In the genomic region with DNA sequence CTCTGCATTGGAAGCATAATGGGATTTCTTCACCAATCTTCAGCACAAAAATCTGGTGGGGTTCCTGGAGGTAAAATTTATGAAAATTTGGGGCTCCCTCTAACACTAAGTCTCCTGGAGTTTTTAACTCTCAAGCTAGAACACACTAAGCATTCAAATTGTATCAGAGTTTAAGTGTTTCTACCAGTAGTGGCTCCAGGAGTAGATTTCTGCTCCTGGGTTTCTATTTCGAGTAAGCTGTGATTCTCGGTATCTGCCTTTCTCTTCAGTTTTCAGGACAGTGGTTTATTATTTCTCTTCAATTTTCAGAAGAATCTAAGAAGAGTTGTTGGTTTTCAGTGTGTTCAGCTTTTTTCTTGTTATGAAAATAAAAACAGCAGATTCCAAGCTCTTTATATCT, we compare ENCODE assay signal across 14 cellular contexts.
DNase-seq lines count a peak whose midpoint lies in the region; ATAC-seq and TF ChIP-seq lines count a peak whose summit lies in the region.
"Had no signal": no experiment of that assay in that cellular context is flagged by ENCODE, and none has a peak within 500 bp of the region (broad histone marks: within the 10 kb centered on the region; RNA-seq: fewer than 3 reads in every experiment).

No MANE protein-coding gene starts in this region.

- POLR2A ChIA-PET in PC-9 (lab: Charles Lee; ENCODE audit: unreplicated experiment) = no interaction called here

- H4K20me1 ChIP-seq in DND-41 (ENCODE audit: insufficient read depth, low read length) (no peaks in the 10 kb centered on the region), KMS-11 (ENCODE audit: insufficient read depth) (no peaks in the 10 kb centered on the region), PC-9 (ENCODE audit: insufficient read depth) (no peaks in the 10 kb centered on the region), osteoblast (ENCODE audit: insufficient read depth, low read length) (no peaks in the 10 kb centered on the region)

- CTCF ChIA-PET in PC-9 (lab: Charles Lee) = no interaction called here

- H3K9ac ChIP-seq in DND-41 (ENCODE audit: low read depth, low read length) (no peak overlapping the region), KMS-11 (peak overlapping the region; percentile 25; the same call in 1 of the 2 replicates)
- H3K9ac ChIP-seq: GM23248 had no signal

- H3F3A ChIP-seq in PC-9 (ENCODE audit: insufficient read depth, low read depth) = no peaks in the 10 kb centered on the region

- H3K27ac ChIP-seq in DND-41 (ENCODE audit: low read length) (peak overlapping the region; percentile 50; the same call in 1 of the 2 replicates), KMS-11 (peak overlapping the region; percentile 66), PC-9 (no peak overlapping the region), osteoblast (ENCODE audit: low read depth, low read length) (no peak overlapping the region)
- H3K27ac ChIP-seq: A549, GM23248 had no signal

- H2AFZ ChIP-seq in DND-41 (ENCODE audit: low read depth, low read length) = peak overlapping the region; percentile 46
- peak overlapping the region; percentile 73 for H2AFZ ChIP-seq in KMS-11 (ENCODE audit: low read depth)
- 0 out of 2 replicates have a peak overlapping the region, but pooled peaks have one; percentile 52 for H2AFZ ChIP-seq in PC-9
- H2AFZ ChIP-seq in osteoblast (ENCODE audit: low read length) = peak overlapping the region; percentile 50
- H2AFZ ChIP-seq: GM23248 had no signal

- H3K4me3 ChIP-seq in DND-41 (ENCODE audit: low read depth in 1 of 2, low read length in 2 of 2) = no peak overlapping the region
- no peak overlapping the region for H3K4me3 ChIP-seq in KMS-11 (IDR thresholded peaks at IDR 0.05; ENCODE audit: insufficient read depth, low read depth, low read length)
- H3K4me3 ChIP-seq in PC-9 = no peak overlapping the region
- H3K4me3 ChIP-seq in osteoblast (ENCODE audit: insufficient read depth, low read length) = no peak overlapping the region
- H3K4me3 ChIP-seq: A549, GM23248, HAP-1, K562 had no signal

- peaks cover 15% of the 10 kb centered on the region for H3K4me1 ChIP-seq in DND-41 (ENCODE audit: insufficient read depth, low read length)
- peaks cover 51% of the 10 kb centered on the region for H3K4me1 ChIP-seq in KMS-11 (ENCODE audit: low read depth, poor library complexity, severe bottlenecking)
- no peaks in the 10 kb centered on the region for H3K4me1 ChIP-seq in PC-9 (replicated peaks; ENCODE audit: insufficient read depth)
- no peaks in the 10 kb centered on the region for H3K4me1 ChIP-seq in osteoblast (ENCODE audit: insufficient read depth, low read length)
- H3K4me1 ChIP-seq: A549, BE2C, HAP-1 had no signal

- no peak for TF ChIP-seq CTCF in DND-41 (IDR thresholded peaks at IDR 0.05; ENCODE audit: borderline replicate concordance, extremely low read depth, low read length, poor library complexity, severe bottlenecking)
- no peak for TF ChIP-seq CTCF in KMS-11 (conservative IDR thresholded peaks at IDR 0.05; ENCODE audit: low read depth, low read length)
- TF ChIP-seq CTCF in PC-9 (conservative IDR thresholded peaks at IDR 0.05) = no peak
- TF ChIP-seq CTCF in osteoblast (IDR thresholded peaks at IDR 0.05; ENCODE audit: extremely low read depth, low read depth, low read length) = no peak
- no peak for TF ChIP-seq CTCF in GM10266 (IDR thresholded peaks at IDR 0.05; ENCODE audit: control insufficient read depth, insufficient read depth, low read depth, missing control alignments)

- H3K9me3 ChIP-seq in DND-41 (ENCODE audit: insufficient read depth, low read length, severe bottlenecking) (no peaks in the 10 kb centered on the region), PC-9 (ENCODE audit: insufficient read depth, low read depth) (no peaks in the 10 kb centered on the region; the same call in 1 of the 2 replicates), osteoblast (ENCODE audit: low read depth, low read length) (no peaks in the 10 kb centered on the region)
- H3K9me3 ChIP-seq: A549, BE2C, HAP-1 had no signal

- DNase-seq in DND-41 (no peak), PC-9 (no peak), osteoblast (ENCODE audit: insufficient read length, low spot score, missing footprints) (no peak), NCI-H748 (lab: John Stamatoyannopoulos, UW; ENCODE audit: unreplicated experiment) (no peak), GM10266 (ENCODE audit: extremely low spot score) (no peak)
- DNase-seq: BE2C; CD8-positive, alpha-beta memory T cell; DMS53; GM23248 had no signal

- no peaks in the 10 kb centered on the region for H3K79me2 ChIP-seq in DND-41 (ENCODE audit: insufficient read depth, low read length)
- no peaks in the 10 kb centered on the region for H3K79me2 ChIP-seq in KMS-11 (ENCODE audit: insufficient read depth, low read depth)
- H3K79me2 ChIP-seq in PC-9 (ENCODE audit: low read depth) = no peaks in the 10 kb centered on the region
- H3K79me2 ChIP-seq in osteoblast (ENCODE audit: insufficient read depth, low read length) = no peaks in the 10 kb centered on the region

- H3K27me3 ChIP-seq in DND-41 (ENCODE audit: insufficient read depth, low read length, poor library complexity) (no peaks in the 10 kb centered on the region), KMS-11 (ENCODE audit: insufficient read depth, low read depth) (no peaks in the 10 kb centered on the region), PC-9 (ENCODE audit: insufficient read depth, low read depth) (no peaks in the 10 kb centered on the region), osteoblast (ENCODE audit: insufficient read depth, low read length) (no peaks in the 10 kb centered on the region)
- H3K27me3 ChIP-seq: BE2C had no signal

- H3K9me2 ChIP-seq in PC-9 (ENCODE audit: insufficient read depth) = no peaks in the 10 kb centered on the region

- no TSS peak for BruUV-seq in PC-9 (replicated peaks; lab: Mats Ljungman, UMichigan)

- H3K36me3 ChIP-seq in DND-41 (ENCODE audit: insufficient read depth, low read length) (no peaks in the 10 kb centered on the region), KMS-11 (ENCODE audit: insufficient read depth) (no peaks in the 10 kb centered on the region), PC-9 (ENCODE audit: low read depth) (no peaks in the 10 kb centered on the region), osteoblast (ENCODE audit: insufficient read depth, low read length) (no peaks in the 10 kb centered on the region)
- H3K36me3 ChIP-seq: BE2C, HAP-1 had no signal

- no peak for ATAC-seq in DND-41 (ENCODE audit: insufficient read depth, low read depth)
- ATAC-seq in HG03039 (IDR thresholded peaks at IDR 0.05; ENCODE audit: unreplicated experiment) = no peak
- ATAC-seq: A549, K562 had no signal

- intact Hi-C loops in PC-9 (cut with micrococcal nuclease; ENCODE audit: unreplicated experiment) = no loop called here

- H3K4me2 ChIP-seq in DND-41 (ENCODE audit: insufficient read depth, low read length) = peak overlapping the region; percentile 27; the same call in 1 of the 2 replicates
- peak overlapping the region; percentile 70 for H3K4me2 ChIP-seq in KMS-11
- H3K4me2 ChIP-seq in PC-9 = no peak overlapping the region
- no peak overlapping the region for H3K4me2 ChIP-seq in osteoblast (ENCODE audit: insufficient read depth, low read length)
- H3K4me2 ChIP-seq: A549 had no signal

Comparison
In these comparisons a context has a peak if more than half of its experiments do, and no peak if none do; other contexts are left out.
1. H3K27ac ChIP-seq: peak in DND-41 (single experiment) and KMS-11 (single experiment); none in PC-9 (single experiment) and osteoblast (single experiment).
2. H3K4me2 ChIP-seq: peak in DND-41 (single experiment) and KMS-11 (single experiment); none in PC-9 (single experiment) and osteoblast (single experiment).
3. Peak in every context shown above with its lines, with median percentiles within 50 percentile points of each other: H2AFZ ChIP-seq.